ENCODE assay signal across 11 cellular contexts in genomic region chr3:197022405-197023231, GRCh38. TPM values are rescaled to one million over a fixed set of nuclear protein-coding genes. Genes with fewer than 3 reads are reported as not detected.
A peak's percentile ranks its signal among the peaks of the same experiment; 100 is the strongest.
DNase-seq lines count a peak whose midpoint lies in the region; ATAC-seq and TF ChIP-seq lines count a peak whose summit lies in the region.
"Had no signal": no experiment of that assay in that cellular context is flagged by ENCODE, and none has a peak within 500 bp of the region (broad histone marks: within the 10 kb centered on the region; RNA-seq: fewer than 3 reads in every experiment).

No MANE protein-coding gene starts in this region.

- H3K4me1 ChIP-seq in GM23338 (ENCODE audit: insufficient read depth) (peaks cover 8% of the 10 kb centered on the region; the same call in 1 of the 2 replicates), Peyer's patch (peaks cover 0 to 14% (median 5%) of the 10 kb centered on the region in 4 donors), stomach (peaks cover 0 to 14% (median 7%) of the 10 kb centered on the region in 4 donors)
- H3K4me1 ChIP-seq: SJSA1 had no signal

- H3K36me3 ChIP-seq in GM23338 (ENCODE audit: insufficient read depth), result no peaks in the 10 kb centered on the region
- H3K36me3 ChIP-seq in Peyer's patch, result no peaks in the 10 kb centered on the region
- no peaks in the 10 kb centered on the region for H3K36me3 ChIP-seq in stomach
- H3K36me3 ChIP-seq: SJSA1 had no signal

- H3K9me3 Mint-ChIP-seq in GM23338 (no peaks in the 10 kb centered on the region), neural crest cell (no peaks in the 10 kb centered on the region)

- H3K4me3 Mint-ChIP-seq in GM23338 (no peak overlapping the region), neural crest cell (peak overlapping the region; percentile 34)

- intact Hi-C loops in stomach (cut with DNase I; ENCODE audit: low total_unique reads), result no loop called here

- H3K4me3 ChIP-seq in GM23338 (no peak overlapping the region), Peyer's patch (peak overlapping the region in 1 of 4 donors; percentile 21), stomach (no peak overlapping the region)
- H3K4me3 ChIP-seq: SJSA1 had no signal

- DNase-seq in NCI-H1417 (lab: John Stamatoyannopoulos, UW) (peak in 2 of 3 experiments; percentile 53 to 66), NCI-H1417 treated with DMSO at 0.1 percent for 48 hours (lab: John Stamatoyannopoulos, UW) (no peak), GM23338 (ENCODE audit: low spot score) (no peak), Peyer's patch (peak; percentile 14 to 42 (median 40)), neural crest cell (ENCODE audit: low read depth, low spot score) (no peak), stomach (no peak), activated gamma-delta T cell (lab: John Stamatoyannopoulos, UW) (no peak), medulla oblongata (ENCODE audit: extremely low spot score) (no peak)
- DNase-seq: activated CD4-positive, alpha-beta T cell treated with anti-CD3 and anti-CD28 coated beads, Interleukin-2, amount 50 U/mL, for 1 hour; GDM1 had no signal

- no peaks in the 10 kb centered on the region for H4K20me1 ChIP-seq in GM23338 (replicated peaks; ENCODE audit: insufficient read depth)

- no peaks in the 10 kb centered on the region for H3F3A ChIP-seq in GM23338 (replicated peaks; ENCODE audit: low read depth)

- H3K4me2 ChIP-seq in GM23338, result no peak overlapping the region; the same call in 1 of the 2 replicates

- H3K36me3 Mint-ChIP-seq in GM23338 (ENCODE audit: low read depth) (no peaks in the 10 kb centered on the region), neural crest cell (ENCODE audit: low read depth) (no peaks in the 10 kb centered on the region)

- H3K79me2 ChIP-seq in GM23338 (replicated peaks; ENCODE audit: insufficient read depth), result no peaks in the 10 kb centered on the region

- H3K27me3 Mint-ChIP-seq in GM23338 (ENCODE audit: insufficient read depth, low read depth, poor library complexity), result peaks cover 27% of the 10 kb centered on the region
- H3K27me3 Mint-ChIP-seq in neural crest cell (ENCODE audit: low read depth), result peaks cover 5% of the 10 kb centered on the region

- no peaks in the 10 kb centered on the region for H3K9me3 ChIP-seq in Peyer's patch
- no peaks in the 10 kb centered on the region for H3K9me3 ChIP-seq in stomach
- H3K9me3 ChIP-seq: SJSA1 had no signal

- TF ChIP-seq EP300 in stomach (IDR thresholded peaks at IDR 0.05), result no peak

- H2AFZ ChIP-seq in GM23338, result peak overlapping the region; percentile 23; the same call in 1 of the 2 replicates

- H3K27ac Mint-ChIP-seq in GM23338 (no peak overlapping the region), neural crest cell (ENCODE audit: unreplicated experiment) (no peak overlapping the region)

- H3K4me1 Mint-ChIP-seq in GM23338, result peaks cover 42% of the 10 kb centered on the region
- H3K4me1 Mint-ChIP-seq in neural crest cell, result peaks cover 48% of the 10 kb centered on the region

- no peak for TF ChIP-seq POLR2A in Peyer's patch (IDR thresholded peaks at IDR 0.05)
- TF ChIP-seq POLR2A in stomach (IDR thresholded peaks at IDR 0.05), result no peak

- H3K9me2 ChIP-seq in GM23338 (ENCODE audit: insufficient read depth), result no peaks in the 10 kb centered on the region

- TF ChIP-seq CTCF in GM23338 (conservative IDR thresholded peaks at IDR 0.05; ENCODE audit: low read depth in 2 of 2) (no peak), Peyer's patch (IDR thresholded peaks at IDR 0.05) (no peak), neural crest cell (conservative IDR thresholded peaks at IDR 0.05) (no peak), stomach (IDR thresholded peaks at IDR 0.05) (no peak)

- H3K27ac ChIP-seq in GM23338 (ENCODE audit: low read depth) (no peak overlapping the region), Peyer's patch (peak overlapping the region in 1 of 4 donors; percentile 25), stomach (no peak overlapping the region)
- H3K27ac ChIP-seq: SJSA1 had no signal

- peak; percentile 10; the same call in 1 of the 3 replicates for ATAC-seq in GM23338

- H3K27me3 ChIP-seq in GM23338 (ENCODE audit: insufficient read depth), result no peaks in the 10 kb centered on the region
- H3K27me3 ChIP-seq in Peyer's patch, result no peaks in the 10 kb centered on the region
- H3K27me3 ChIP-seq in stomach, result peaks cover 0 to 42% (median 4%) of the 10 kb centered on the region in 3 donors
- H3K27me3 ChIP-seq: SJSA1 had no signal

- 20 to 34% (median 23%) methylated on average over 22 of the region's 22 CpGs for WGBS in stomach, 5 donors

TF ChIP-seq in GM23338, 12 proteins besides CTCF, POLR2A, EP300 and RAD21 (continues in another document):
- TF ChIP-seq JUNB (IDR thresholded peaks at IDR 0.05; ENCODE audit: unreplicated experiment) (no peak), EZH2 (IDR thresholded peaks at IDR 0.05; ENCODE audit: low read depth, unreplicated experiment) (no peak), ZNF331 (CRISPR knock-in tag; IDR thresholded peaks at IDR 0.05; ENCODE audit: low read depth) (no peak), CREB1 (CRISPR knock-in tag; IDR thresholded peaks at IDR 0.05; ENCODE audit: low read depth) (no peak)
- TF ChIP-seq, protein P1, sequence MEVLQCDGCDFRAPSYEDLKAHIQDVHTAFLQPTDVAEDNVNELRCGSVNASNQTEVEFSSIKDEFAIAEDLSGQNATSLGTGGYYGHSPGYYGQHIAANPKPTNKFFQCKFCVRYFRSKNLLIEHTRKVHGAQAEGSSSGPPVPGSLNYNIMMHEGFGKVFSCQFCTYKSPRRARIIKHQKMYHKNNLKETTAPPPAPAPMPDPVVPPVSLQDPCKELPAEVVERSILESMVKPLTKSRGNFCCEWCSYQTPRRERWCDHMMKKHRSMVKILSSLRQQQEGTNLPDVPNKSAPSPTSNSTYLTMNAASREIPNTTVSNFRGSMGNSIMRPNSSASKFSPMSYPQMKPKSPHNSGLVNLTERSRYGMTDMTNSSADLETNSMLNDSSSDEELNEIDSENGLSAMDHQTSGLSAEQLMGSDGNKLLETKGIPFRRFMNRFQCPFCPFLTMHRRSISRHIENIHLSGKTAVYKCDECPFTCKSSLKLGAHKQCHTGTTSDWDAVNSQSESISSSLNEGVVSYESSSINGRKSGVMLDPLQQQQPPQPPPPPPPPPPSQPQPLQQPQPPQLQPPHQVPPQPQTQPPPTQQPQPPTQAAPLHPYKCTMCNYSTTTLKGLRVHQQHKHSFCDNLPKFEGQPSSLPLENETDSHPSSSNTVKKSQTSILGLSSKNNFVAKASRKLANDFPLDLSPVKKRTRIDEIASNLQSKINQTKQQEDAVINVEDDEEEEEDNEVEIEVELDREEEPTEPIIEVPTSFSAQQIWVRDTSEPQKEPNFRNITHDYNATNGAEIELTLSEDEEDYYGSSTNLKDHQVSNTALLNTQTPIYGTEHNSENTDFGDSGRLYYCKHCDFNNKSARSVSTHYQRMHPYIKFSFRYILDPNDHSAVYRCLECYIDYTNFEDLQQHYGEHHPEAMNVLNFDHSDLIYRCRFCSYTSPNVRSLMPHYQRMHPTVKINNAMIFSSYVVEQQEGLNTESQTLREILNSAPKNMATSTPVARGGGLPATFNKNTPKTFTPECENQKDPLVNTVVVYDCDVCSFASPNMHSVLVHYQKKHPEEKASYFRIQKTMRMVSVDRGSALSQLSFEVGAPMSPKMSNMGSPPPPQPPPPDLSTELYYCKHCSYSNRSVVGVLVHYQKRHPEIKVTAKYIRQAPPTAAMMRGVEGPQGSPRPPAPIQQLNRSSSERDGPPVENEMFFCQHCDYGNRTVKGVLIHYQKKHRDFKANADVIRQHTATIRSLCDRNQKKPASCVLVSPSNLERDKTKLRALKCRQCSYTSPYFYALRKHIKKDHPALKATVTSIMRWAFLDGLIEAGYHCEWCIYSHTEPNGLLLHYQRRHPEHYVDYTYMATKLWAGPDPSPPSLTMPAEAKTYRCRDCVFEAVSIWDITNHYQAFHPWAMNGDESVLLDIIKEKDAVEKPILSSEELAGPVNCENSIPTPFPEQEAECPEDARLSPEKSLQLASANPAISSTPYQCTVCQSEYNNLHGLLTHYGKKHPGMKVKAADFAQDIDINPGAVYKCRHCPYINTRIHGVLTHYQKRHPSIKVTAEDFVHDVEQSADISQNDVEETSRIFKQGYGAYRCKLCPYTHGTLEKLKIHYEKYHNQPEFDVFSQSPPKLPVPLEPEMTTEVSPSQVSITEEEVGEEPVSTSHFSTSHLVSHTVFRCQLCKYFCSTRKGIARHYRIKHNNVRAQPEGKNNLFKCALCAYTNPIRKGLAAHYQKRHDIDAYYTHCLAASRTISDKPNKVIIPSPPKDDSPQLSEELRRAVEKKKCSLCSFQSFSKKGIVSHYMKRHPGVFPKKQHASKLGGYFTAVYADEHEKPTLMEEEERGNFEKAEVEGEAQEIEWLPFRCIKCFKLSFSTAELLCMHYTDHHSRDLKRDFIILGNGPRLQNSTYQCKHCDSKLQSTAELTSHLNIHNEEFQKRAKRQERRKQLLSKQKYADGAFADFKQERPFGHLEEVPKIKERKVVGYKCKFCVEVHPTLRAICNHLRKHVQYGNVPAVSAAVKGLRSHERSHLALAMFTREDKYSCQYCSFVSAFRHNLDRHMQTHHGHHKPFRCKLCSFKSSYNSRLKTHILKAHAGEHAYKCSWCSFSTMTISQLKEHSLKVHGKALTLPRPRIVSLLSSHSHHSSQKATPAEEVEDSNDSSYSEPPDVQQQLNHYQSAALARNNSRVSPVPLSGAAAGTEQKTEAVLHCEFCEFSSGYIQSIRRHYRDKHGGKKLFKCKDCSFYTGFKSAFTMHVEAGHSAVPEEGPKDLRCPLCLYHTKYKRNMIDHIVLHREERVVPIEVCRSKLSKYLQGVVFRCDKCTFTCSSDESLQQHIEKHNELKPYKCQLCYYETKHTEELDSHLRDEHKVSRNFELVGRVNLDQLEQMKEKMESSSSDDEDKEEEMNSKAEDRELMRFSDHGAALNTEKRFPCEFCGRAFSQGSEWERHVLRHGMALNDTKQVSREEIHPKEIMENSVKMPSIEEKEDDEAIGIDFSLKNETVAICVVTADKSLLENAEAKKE (CRISPR knock-in tag; IDR thresholded peaks at IDR 0.05), result no peak

RNA-seq across cellular contexts. Expression of gene MELTF, which starts 7.0 kb away (rescaled TPM):
- 5.2 and 5.4 TPM in 2 replicates for total RNA-seq in GM23338 (2014; rRNA removed; shearing (Covaris generic))
- polyA plus RNA-seq in GM23338 (2016; fragmentation: Nextera tagmentation; extraction: Ambion mirVana) (1.3 and 1.4 TPM in 2 replicates), stomach (1 to 10 TPM in 2 of 3 donors, under 1 TPM in 1; 0.76 to 1.8 (median 1.3) TPM)
- total RNA-seq in Peyer's patch (100 to 1,000 TPM in 1 of 4 donors, 10 to 100 TPM in 3; 17.3 to 143 (median 50.7) TPM), neural crest cell (3.9 and 4.1 TPM in 2 replicates), stomach (1 to 10 TPM in 3 of 5 donors, under 1 TPM in 2; 0.45 to 4.4 (median 3.5) TPM)

RNA-seq across cellular contexts. Expression of gene PIGZ, which starts 54.0 kb away (rescaled TPM):
- total RNA-seq in GM23338 (2014; rRNA removed; shearing (Covaris generic)), result not detected in 2 replicates
- 0.16 TPM in 1 of 2 replicates, not detected in the other for polyA plus RNA-seq in GM23338 (2016; fragmentation: Nextera tagmentation; extraction: Ambion mirVana)
- total RNA-seq in Peyer's patch, result 100 to 1,000 TPM in 1 of 4 donors, 10 to 100 TPM in 2, 1 to 10 TPM in 1; 5.0 to 212 (median 44.5) TPM
- total RNA-seq in neural crest cell, result 1.9 TPM in 2 replicates
- total RNA-seq in stomach, result 100 to 1,000 TPM in 1 of 5 donors, 10 to 100 TPM in 1, 1 to 10 TPM in 3; 1.2 to 125 (median 9.2) TPM
- polyA plus RNA-seq in stomach, result 1 to 10 TPM; 3.0 to 5.6 (median 4.1) TPM

Comparison
In these comparisons a context has a peak if more than half of its experiments do, and no peak if none do; other contexts are left out.
1. DNase-seq: peak in NCI-H1417 (2 of 3) and Peyer's patch (3 of 3); none in NCI-H1417 treated with DMSO at 0.1 percent for 48 hours (single experiment), GM23338 (single experiment), neural crest cell (single experiment), stomach (single experiment), activated gamma-delta T cell (single experiment) and medulla oblongata (single experiment).